In genomic region chr19:48556825-48557224, GRCh38 we compare ENCODE assay signal across 24 cellular contexts. TPM values are rescaled to one million over a fixed set of nuclear protein-coding genes. Genes with fewer than 3 reads are reported as not detected.
DNase-seq lines count a peak whose midpoint lies in the region; ATAC-seq and TF ChIP-seq lines count a peak whose summit lies in the region.
"Had no signal": no experiment of that assay in that cellular context is flagged by ENCODE, and none has a peak within 500 bp of the region (broad histone marks: within the 10 kb centered on the region; RNA-seq: fewer than 3 reads in every experiment).

No MANE protein-coding gene starts in this region.

- intact Hi-C loops in HCT116 (cut with micrococcal nuclease), result no loop called here

- no peaks in the 10 kb centered on the region for H3K27me3 Mint-ChIP-seq in type B pancreatic cell
- peaks cover 11 to 16% of the 10 kb centered on the region in 2 donors for H3K27me3 Mint-ChIP-seq in effector memory CD8-positive, alpha-beta T cell

- peaks cover 55 to 80% of the 10 kb centered on the region in 2 experiments for H3K4me1 ChIP-seq in HCT116 (ENCODE audit: control insufficient read depth in 1 of 2, insufficient read depth in 2 of 2, low read length in 2 of 2)
- peaks cover 0 to 6% of the 10 kb centered on the region in 2 donors for H3K4me1 ChIP-seq in esophagus (ENCODE audit: control insufficient read depth in 2 of 2, insufficient read depth in 2 of 2, low read length in 1 of 2)

- H3K27me3 ChIP-seq in HCT116 (ENCODE audit: insufficient read depth, low read length), result no peaks in the 10 kb centered on the region
- H3K27me3 ChIP-seq in esophagus (ENCODE audit: control insufficient read depth in 1 of 2, insufficient read depth in 2 of 2, low read length in 2 of 2), result no peaks in the 10 kb centered on the region
- H3K27me3 ChIP-seq: BLaER1, MG63, SJSA1 had no signal

- no peaks in the 10 kb centered on the region for H3K36me3 Mint-ChIP-seq in type B pancreatic cell
- H3K36me3 Mint-ChIP-seq in effector memory CD8-positive, alpha-beta T cell (ENCODE audit: insufficient read depth), result no peaks in the 10 kb centered on the region
- H3K36me3 Mint-ChIP-seq: CD4-positive, alpha-beta memory T cell had no signal

- TF ChIP-seq RAD21 in HCT116 (IDR thresholded peaks at IDR 0.05; ENCODE audit: low read depth), result no peak

- POLR2A ChIA-PET in HCT116 (lab: Charles Lee), result interaction anchor here (0.5 to 1.3 kb wide), 3 partner anchors 12 to 165 kb away, joined by 3 read pairs; no protein-coding TSS in a partner anchor

- ATAC-seq in HCT116 (no peak), GM18519 (IDR thresholded peaks at IDR 0.05; ENCODE audit: low FRiP score, unreplicated experiment) (no peak)
- ATAC-seq in effector memory CD8-positive, alpha-beta T cell (replicated peaks), result no peak
- ATAC-seq: GM12878, Right ventricle myocardium inferior had no signal

- WGBS in esophagus, 2 donors, result 86 to 91% methylated on average over 5 of the region's 5 CpGs

- peak overlapping the region; percentile 75 for H3K4me2 ChIP-seq in HCT116 (ENCODE audit: low read length)
- H3K4me2 ChIP-seq: BLaER1 had no signal

- BruUV-seq in HCT116 (replicated peaks; lab: Mats Ljungman, UMichigan), result no TSS peak

- H3K36me3 ChIP-seq in HCT116 (ENCODE audit: control insufficient read depth in 1 of 2, insufficient read depth in 2 of 2, low read length in 2 of 2), result no peaks in the 10 kb centered on the region
- peaks cover 0 to 2% of the 10 kb centered on the region in 2 donors for H3K36me3 ChIP-seq in esophagus (ENCODE audit: control insufficient read depth in 2 of 2, insufficient read depth in 2 of 2, low read length in 1 of 2)
- H3K36me3 ChIP-seq: BLaER1, MG63, SJSA1 had no signal

- H3K9ac ChIP-seq in HCT116 (ENCODE audit: low read length), result no peak overlapping the region
- H3K9ac ChIP-seq: BLaER1 had no signal

- CTCF ChIA-PET in HCT116 (lab: Charles Lee), result no interaction called here

- no peak overlapping the region for H3K4me3 Mint-ChIP-seq in type B pancreatic cell
- no peak overlapping the region for H3K4me3 Mint-ChIP-seq in effector memory CD8-positive, alpha-beta T cell
- H3K4me3 Mint-ChIP-seq: CD4-positive, alpha-beta memory T cell had no signal

- no peak for DNase-seq in HCT116 (ENCODE audit: low read depth, low spot score)
- DNase-seq in RPMI8226, result peak; percentile 18
- no peak for DNase-seq in type B pancreatic cell (ENCODE audit: extremely low spot score, unreplicated experiment)
- DNase-seq in effector memory CD8-positive, alpha-beta T cell, result no peak
- DNase-seq in T-helper 1 cell, result no peak
- DNase-seq: CD4-positive, alpha-beta memory T cell; DND-41; GOT3; NCI-H1048; NCI-H1417 treated with DMSO at 0.1 percent for 48 hours; NCI-H187 treated with DMSO at 0.1 percent for 48 hours; NCI-H2107; NCI-H446 treated with DMSO at 0.1 percent for 48 hours; NCI-H526 treated with DMSO at 0.1 percent for 48 hours had no signal

- RAD21 ChIA-PET in HCT116 (lab: Charles Lee; ENCODE audit: low non-redundant PET in 1 of 2, low total read pairs in 2 of 2, uncharacterized antibody in 2 of 2, unreplicated experiment in 2 of 2), result interaction anchor here in 1 of 2 experiments (0.6 kb wide), 1 partner anchor 48 kb away, joined by 6 read pairs; no protein-coding TSS in a partner anchor

- TF ChIP-seq CTCF in HCT116 (IDR thresholded peaks at IDR 0.05 in 2 of 3, conservative IDR thresholded peaks at IDR 0.05 in 1 of 3; ENCODE audit: borderline replicate concordance in 1 of 3, insufficient read depth in 1 of 3, low read depth in 2 of 3, low read length in 2 of 3) (no peak), type B pancreatic cell (conservative IDR thresholded peaks at IDR 0.05) (no peak)

- H3K27ac Mint-ChIP-seq in type B pancreatic cell, result peak overlapping the region; percentile 46
- no peak overlapping the region for H3K27ac Mint-ChIP-seq in effector memory CD8-positive, alpha-beta T cell
- H3K27ac Mint-ChIP-seq: CD4-positive, alpha-beta memory T cell had no signal

- TF ChIP-seq POLR2A in HCT116 (IDR thresholded peaks at IDR 0.05; ENCODE audit: borderline replicate concordance, extremely low read depth, insufficient read depth, insufficient read length), result no peak

- H2AFZ ChIP-seq in HCT116 (ENCODE audit: low read depth, low read length, poor library complexity, severe bottlenecking), result no peak overlapping the region

- H4K20me1 ChIP-seq in HCT116 (ENCODE audit: insufficient read depth), result no peaks in the 10 kb centered on the region
- H4K20me1 ChIP-seq: BLaER1 had no signal

- no peaks in the 10 kb centered on the region for H3K9me2 ChIP-seq in HCT116 (ENCODE audit: insufficient read depth)

- no peak overlapping the region for H3K4me3 ChIP-seq in HCT116 (replicated peaks in 1 of 2; ENCODE audit: low read depth in 1 of 2, low read length in 2 of 2)
- no peak overlapping the region for H3K4me3 ChIP-seq in esophagus (ENCODE audit: low read depth in 1 of 2, low read length in 2 of 2)
- H3K4me3 ChIP-seq: BLaER1, GM12878, MG63, SJSA1 had no signal

- no peaks in the 10 kb centered on the region for H3K9me3 Mint-ChIP-seq in type B pancreatic cell
- H3K9me3 Mint-ChIP-seq in effector memory CD8-positive, alpha-beta T cell, result no peaks in the 10 kb centered on the region
- H3K9me3 Mint-ChIP-seq: CD4-positive, alpha-beta memory T cell had no signal

- peaks cover 18% of the 10 kb centered on the region for H3K4me1 Mint-ChIP-seq in type B pancreatic cell (ENCODE audit: unreplicated experiment)
- peaks cover 0 to 2% of the 10 kb centered on the region in 2 donors for H3K4me1 Mint-ChIP-seq in effector memory CD8-positive, alpha-beta T cell (ENCODE audit: low read depth in 2 of 2)

- no peaks in the 10 kb centered on the region for H3K9me3 ChIP-seq in HCT116 (ENCODE audit: control insufficient read depth in 1 of 2, insufficient read depth in 1 of 2, low read depth in 1 of 2, low read length in 2 of 2)
- H3K9me3 ChIP-seq in esophagus (ENCODE audit: control insufficient read depth in 2 of 2, insufficient read depth in 1 of 2, low read depth in 1 of 2, low read length in 1 of 2), result no peaks in the 10 kb centered on the region
- H3K9me3 ChIP-seq: BLaER1, MG63, SJSA1 had no signal

- no peaks in the 10 kb centered on the region for H3K79me2 ChIP-seq in HCT116 (ENCODE audit: insufficient read depth, low read length)

- peak overlapping the region; percentile 48 for H3K27ac ChIP-seq in HCT116 (ENCODE audit: low read depth, low read length)
- peak overlapping the region; percentile 80 to 93 for H3K27ac ChIP-seq in esophagus (ENCODE audit: low read depth in 2 of 2, low read length in 1 of 2)
- H3K27ac ChIP-seq: BLaER1, SJSA1 had no signal

TF ChIP-seq in HCT116, 20 proteins besides CTCF, POLR2A, EP300 and RAD21:
- no peak for TF ChIP-seq SRF (IDR thresholded peaks at IDR 0.05; ENCODE audit: low read depth)
- no peak for TF ChIP-seq ZFX (IDR thresholded peaks at IDR 0.05)
- TF ChIP-seq, protein P1, sequence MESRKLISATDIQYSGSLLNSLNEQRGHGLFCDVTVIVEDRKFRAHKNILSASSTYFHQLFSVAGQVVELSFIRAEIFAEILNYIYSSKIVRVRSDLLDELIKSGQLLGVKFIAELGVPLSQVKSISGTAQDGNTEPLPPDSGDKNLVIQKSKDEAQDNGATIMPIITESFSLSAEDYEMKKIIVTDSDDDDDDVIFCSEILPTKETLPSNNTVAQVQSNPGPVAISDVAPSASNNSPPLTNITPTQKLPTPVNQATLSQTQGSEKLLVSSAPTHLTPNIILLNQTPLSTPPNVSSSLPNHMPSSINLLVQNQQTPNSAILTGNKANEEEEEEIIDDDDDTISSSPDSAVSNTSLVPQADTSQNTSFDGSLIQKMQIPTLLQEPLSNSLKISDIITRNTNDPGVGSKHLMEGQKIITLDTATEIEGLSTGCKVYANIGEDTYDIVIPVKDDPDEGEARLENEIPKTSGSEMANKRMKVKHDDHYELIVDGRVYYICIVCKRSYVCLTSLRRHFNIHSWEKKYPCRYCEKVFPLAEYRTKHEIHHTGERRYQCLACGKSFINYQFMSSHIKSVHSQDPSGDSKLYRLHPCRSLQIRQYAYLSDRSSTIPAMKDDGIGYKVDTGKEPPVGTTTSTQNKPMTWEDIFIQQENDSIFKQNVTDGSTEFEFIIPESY (IDR thresholded peaks at IDR 0.05; ENCODE audit: extremely low read depth, insufficient replicate concordance, low read length), result no peak
- 0 out of 2 replicates have a peak, but pooled peaks have one; percentile 6 for TF ChIP-seq CBX3 (IDR thresholded peaks at IDR 0.05; ENCODE audit: low read depth)

RNA-seq across cellular contexts. Expression of gene SULT2B1, which starts 4.9 kb away (rescaled TPM):
- total RNA-seq in HCT116 (2021; ENCODE audit: unreplicated experiment), result 4.8 TPM
- 7.1 and 8.1 TPM in 2 replicates for polyA plus RNA-seq in HCT116 (2012)
- polyA plus RNA-seq in esophagus, result 100 to 1,000 TPM; 295 to 320 TPM
- 0.77 and 5.3 TPM in 2 replicates for total RNA-seq in type B pancreatic cell (ENCODE audit: low replicate concordance)
- total RNA-seq: CD4-positive, alpha-beta memory T cell; GM12878; LHCN-M2 had no signal

RNA-seq across cellular contexts. Expression of gene LMTK3, which starts 45.2 kb away (rescaled TPM):
- total RNA-seq in HCT116 (2021; ENCODE audit: unreplicated experiment), result 19.9 TPM
- polyA plus RNA-seq in HCT116 (2012), result 8.9 and 12.1 TPM in 2 replicates
- polyA plus RNA-seq in esophagus, result 1 to 10 TPM; 2.9 to 7.5 TPM
- 12.2 and 21.6 TPM in 2 replicates for total RNA-seq in type B pancreatic cell (ENCODE audit: low replicate concordance)
- total RNA-seq: SJSA1 had no signal

RNA-seq across cellular contexts. Expression of gene SPACA4, which starts 49.7 kb away (rescaled TPM):
- total RNA-seq in HCT116 (2021; ENCODE audit: unreplicated experiment), result not detected
- polyA plus RNA-seq in HCT116 (2012), result 0.31 and 0.35 TPM in 2 replicates
- polyA plus RNA-seq in esophagus, result 1 to 10 TPM; 1.2 to 1.9 TPM
- total RNA-seq in type B pancreatic cell (ENCODE audit: low replicate concordance), result not detected in 2 replicates
- total RNA-seq: A673; CD4-positive, alpha-beta memory T cell; GM12878; LHCN-M2; Right ventricle myocardium inferior; SJSA1; T-helper 1 cell treated with Interleukin-12 subunit alpha and Interleukin-12 subunit beta and Interleukin-4 antibody, amounts not matched to agents 30 ng/mL and 1 ng/mL, for 36 hours had no signal
- polyA plus RNA-seq: CD4-positive, alpha-beta memory T cell; GM12878 had no signal

RNA-seq across cellular contexts. Expression of gene FAM83E, which starts 58.1 kb away (rescaled TPM):
- 6.8 TPM for total RNA-seq in HCT116 (2021; ENCODE audit: unreplicated experiment)
- polyA plus RNA-seq in HCT116 (2012), result 1.9 and 3.1 TPM in 2 replicates
- polyA plus RNA-seq in esophagus, result 10 to 100 TPM in 1 of 2 donors, 1 to 10 TPM in 1; 6.5 to 26.7 TPM
- 6.1 and 8.1 TPM in 2 replicates for total RNA-seq in type B pancreatic cell (ENCODE audit: low replicate concordance)
- total RNA-seq: LHCN-M2, Right ventricle myocardium inferior had no signal
- polyA plus RNA-seq: CD4-positive, alpha-beta memory T cell had no signal
